1 cellular context compared by ENCODE assay signal in the genomic region with DNA sequence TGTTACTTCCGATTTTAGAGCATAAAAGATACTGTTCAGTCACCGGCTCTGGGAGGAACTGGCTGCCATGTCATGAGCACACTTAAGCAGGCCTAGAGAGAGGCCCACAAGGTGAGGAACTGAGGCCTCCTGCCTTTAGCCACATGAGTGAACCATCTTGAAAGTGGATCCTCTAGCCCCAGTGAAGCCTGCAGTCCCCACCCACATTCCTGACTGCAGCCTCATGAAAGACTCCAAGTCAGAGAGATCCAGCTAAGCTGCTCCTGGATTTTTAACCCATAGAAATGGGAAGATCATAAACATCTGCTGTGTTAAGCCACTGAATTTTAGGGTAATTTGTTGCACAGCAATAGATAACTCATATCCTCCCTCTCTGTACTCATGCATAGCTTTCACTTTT.
TF ChIP-seq lines count a peak whose summit lies in the region.

No MANE protein-coding gene starts in this region.

TF ChIP-seq in HepG2, 621 proteins besides CTCF, POLR2A, EP300 and RAD21 (continued from another document):
- TF ChIP-seq, protein P1, sequence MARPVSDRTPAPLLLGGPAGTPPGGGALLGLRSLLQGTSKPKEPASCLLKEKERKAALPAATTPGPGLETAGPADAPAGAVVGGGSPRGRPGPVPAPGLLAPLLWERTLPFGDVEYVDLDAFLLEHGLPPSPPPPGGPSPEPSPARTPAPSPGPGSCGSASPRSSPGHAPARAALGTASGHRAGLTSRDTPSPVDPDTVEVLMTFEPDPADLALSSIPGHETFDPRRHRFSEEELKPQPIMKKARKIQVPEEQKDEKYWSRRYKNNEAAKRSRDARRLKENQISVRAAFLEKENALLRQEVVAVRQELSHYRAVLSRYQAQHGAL (CRISPR knock-in tag; IDR thresholded peaks at IDR 0.05; ENCODE audit: not compliant biosample characterization): no peak
- TF ChIP-seq, protein P2, sequence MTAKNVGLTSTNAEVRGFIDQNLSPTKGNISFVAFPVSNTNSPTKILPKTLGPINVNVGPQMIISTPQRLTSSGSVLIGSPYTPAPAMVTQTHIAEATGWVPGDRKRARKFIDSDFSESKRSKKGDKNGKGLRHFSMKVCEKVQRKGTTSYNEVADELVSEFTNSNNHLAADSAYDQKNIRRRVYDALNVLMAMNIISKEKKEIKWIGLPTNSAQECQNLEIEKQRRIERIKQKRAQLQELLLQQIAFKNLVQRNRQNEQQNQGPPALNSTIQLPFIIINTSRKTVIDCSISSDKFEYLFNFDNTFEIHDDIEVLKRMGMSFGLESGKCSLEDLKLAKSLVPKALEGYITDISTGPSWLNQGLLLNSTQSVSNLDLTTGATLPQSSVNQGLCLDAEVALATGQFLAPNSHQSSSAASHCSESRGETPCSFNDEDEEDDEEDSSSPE (CRISPR knock-in tag; IDR thresholded peaks at IDR 0.05): no peak
- TF ChIP-seq MEIS1 (CRISPR knock-in tag; IDR thresholded peaks at IDR 0.05; ENCODE audit: borderline replicate concordance) (no peak), SATB2 (CRISPR knock-in tag; IDR thresholded peaks at IDR 0.05) (no peak), NFE2L1 (CRISPR knock-in tag; IDR thresholded peaks at IDR 0.05; ENCODE audit: borderline replicate concordance) (no peak), HMGA1 (CRISPR knock-in tag; conservative IDR thresholded peaks at IDR 0.05) (no peak), ZNF121 (CRISPR knock-in tag; IDR thresholded peaks at IDR 0.05) (no peak), SMARCE1 (IDR thresholded peaks at IDR 0.05; ENCODE audit: borderline replicate concordance) (no peak), ZNF552 (CRISPR knock-in tag; IDR thresholded peaks at IDR 0.05; ENCODE audit: borderline replicate concordance) (no peak), ZNF460 (CRISPR knock-in tag; IDR thresholded peaks at IDR 0.05; ENCODE audit: borderline replicate concordance) (no peak)
- TF ChIP-seq, protein P3, sequence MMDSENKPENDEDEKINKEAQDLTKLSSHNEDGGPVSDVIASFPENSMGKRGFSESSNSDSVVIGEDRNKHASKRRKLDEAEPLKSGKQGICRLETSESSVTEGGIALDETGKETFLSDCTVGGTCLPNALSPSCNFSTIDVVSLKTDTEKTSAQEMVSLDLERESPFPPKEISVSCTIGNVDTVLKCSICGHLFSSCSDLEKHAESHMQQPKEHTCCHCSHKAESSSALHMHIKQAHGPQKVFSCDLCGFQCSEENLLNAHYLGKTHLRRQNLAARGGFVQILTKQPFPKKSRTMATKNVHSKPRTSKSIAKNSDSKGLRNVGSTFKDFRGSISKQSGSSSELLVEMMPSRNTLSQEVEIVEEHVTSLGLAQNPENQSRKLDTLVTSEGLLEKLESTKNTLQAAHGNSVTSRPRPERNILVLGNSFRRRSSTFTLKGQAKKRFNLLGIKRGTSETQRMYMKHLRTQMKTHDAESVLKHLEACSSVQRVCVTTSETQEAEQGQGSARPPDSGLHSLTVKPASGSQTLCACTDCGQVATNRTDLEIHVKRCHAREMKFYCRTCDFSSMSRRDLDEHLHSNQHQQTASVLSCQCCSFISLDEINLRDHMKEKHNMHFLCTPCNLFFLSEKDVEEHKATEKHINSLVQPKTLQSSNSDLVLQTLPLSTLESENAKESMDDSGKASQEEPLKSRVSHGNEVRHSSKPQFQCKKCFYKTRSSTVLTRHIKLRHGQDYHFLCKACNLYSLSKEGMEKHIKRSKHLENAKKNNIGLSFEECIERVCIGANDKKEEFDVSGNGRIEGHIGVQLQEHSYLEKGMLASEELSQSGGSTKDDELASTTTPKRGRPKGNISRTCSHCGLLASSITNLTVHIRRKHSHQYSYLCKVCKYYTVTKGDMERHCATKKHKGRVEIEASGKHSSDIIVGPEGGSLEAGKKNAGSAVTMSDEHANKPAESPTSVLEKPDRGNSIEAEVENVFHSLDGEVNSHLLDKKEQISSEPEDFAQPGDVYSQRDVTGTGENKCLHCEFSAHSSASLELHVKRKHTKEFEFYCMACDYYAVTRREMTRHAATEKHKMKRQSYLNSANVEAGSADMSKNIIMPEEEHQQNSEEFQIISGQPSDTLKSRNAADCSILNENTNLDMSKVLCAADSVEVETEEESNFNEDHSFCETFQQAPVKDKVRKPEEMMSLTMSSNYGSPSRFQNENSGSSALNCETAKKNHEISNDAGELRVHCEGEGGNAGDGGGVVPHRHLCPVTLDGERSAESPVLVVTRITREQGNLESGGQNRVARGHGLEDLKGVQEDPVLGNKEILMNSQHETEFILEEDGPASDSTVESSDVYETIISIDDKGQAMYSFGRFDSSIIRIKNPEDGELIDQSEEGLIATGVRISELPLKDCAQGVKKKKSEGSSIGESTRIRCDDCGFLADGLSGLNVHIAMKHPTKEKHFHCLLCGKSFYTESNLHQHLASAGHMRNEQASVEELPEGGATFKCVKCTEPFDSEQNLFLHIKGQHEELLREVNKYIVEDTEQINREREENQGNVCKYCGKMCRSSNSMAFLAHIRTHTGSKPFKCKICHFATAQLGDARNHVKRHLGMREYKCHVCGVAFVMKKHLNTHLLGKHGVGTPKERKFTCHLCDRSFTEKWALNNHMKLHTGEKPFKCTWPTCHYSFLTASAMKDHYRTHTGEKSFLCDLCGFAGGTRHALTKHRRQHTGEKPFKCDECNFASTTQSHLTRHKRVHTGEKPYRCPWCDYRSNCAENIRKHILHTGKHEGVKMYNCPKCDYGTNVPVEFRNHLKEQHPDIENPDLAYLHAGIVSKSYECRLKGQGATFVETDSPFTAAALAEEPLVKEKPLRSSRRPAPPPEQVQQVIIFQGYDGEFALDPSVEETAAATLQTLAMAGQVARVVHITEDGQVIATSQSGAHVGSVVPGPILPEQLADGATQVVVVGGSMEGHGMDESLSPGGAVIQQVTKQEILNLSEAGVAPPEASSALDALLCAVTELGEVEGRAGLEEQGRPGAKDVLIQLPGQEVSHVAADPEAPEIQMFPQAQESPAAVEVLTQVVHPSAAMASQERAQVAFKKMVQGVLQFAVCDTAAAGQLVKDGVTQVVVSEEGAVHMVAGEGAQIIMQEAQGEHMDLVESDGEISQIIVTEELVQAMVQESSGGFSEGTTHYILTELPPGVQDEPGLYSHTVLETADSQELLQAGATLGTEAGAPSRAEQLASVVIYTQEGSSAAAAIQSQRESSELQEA (CRISPR knock-in tag; IDR thresholded peaks at IDR 0.05; ENCODE audit: not compliant biosample characterization): no peak
- TF ChIP-seq, protein P4, sequence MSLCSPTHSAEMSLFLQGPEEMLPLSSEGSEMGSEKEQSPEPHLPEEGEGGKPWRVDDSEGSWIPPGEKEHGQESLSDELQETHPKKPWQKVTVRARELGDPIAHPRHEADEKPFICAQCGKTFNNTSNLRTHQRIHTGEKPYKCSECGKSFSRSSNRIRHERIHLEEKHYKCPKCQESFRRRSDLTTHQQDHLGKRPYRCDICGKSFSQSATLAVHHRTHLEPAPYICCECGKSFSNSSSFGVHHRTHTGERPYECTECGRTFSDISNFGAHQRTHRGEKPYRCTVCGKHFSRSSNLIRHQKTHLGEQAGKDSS (CRISPR knock-in tag; IDR thresholded peaks at IDR 0.05; ENCODE audit: borderline replicate concordance, low read depth): no peak
- TF ChIP-seq, protein P5, sequence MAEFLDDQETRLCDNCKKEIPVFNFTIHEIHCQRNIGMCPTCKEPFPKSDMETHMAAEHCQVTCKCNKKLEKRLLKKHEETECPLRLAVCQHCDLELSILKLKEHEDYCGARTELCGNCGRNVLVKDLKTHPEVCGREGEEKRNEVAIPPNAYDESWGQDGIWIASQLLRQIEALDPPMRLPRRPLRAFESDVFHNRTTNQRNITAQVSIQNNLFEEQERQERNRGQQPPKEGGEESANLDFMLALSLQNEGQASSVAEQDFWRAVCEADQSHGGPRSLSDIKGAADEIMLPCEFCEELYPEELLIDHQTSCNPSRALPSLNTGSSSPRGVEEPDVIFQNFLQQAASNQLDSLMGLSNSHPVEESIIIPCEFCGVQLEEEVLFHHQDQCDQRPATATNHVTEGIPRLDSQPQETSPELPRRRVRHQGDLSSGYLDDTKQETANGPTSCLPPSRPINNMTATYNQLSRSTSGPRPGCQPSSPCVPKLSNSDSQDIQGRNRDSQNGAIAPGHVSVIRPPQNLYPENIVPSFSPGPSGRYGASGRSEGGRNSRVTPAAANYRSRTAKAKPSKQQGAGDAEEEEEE (CRISPR knock-in tag; IDR thresholded peaks at IDR 0.05; ENCODE audit: borderline replicate concordance): no peak
- TF ChIP-seq, protein P6, sequence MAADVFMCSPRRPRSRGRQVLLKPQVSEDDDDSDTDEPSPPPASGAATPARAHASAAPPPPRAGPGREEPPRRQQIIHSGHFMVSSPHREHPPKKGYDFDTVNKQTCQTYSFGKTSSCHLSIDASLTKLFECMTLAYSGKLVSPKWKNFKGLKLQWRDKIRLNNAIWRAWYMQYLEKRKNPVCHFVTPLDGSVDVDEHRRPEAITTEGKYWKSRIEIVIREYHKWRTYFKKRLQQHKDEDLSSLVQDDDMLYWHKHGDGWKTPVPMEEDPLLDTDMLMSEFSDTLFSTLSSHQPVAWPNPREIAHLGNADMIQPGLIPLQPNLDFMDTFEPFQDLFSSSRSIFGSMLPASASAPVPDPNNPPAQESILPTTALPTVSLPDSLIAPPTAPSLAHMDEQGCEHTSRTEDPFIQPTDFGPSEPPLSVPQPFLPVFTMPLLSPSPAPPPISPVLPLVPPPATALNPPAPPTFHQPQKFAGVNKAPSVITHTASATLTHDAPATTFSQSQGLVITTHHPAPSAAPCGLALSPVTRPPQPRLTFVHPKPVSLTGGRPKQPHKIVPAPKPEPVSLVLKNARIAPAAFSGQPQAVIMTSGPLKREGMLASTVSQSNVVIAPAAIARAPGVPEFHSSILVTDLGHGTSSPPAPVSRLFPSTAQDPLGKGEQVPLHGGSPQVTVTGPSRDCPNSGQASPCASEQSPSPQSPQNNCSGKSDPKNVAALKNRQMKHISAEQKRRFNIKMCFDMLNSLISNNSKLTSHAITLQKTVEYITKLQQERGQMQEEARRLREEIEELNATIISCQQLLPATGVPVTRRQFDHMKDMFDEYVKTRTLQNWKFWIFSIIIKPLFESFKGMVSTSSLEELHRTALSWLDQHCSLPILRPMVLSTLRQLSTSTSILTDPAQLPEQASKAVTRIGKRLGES (CRISPR knock-in tag; IDR thresholded peaks at IDR 0.05; ENCODE audit: borderline replicate concordance): no peak
- TF ChIP-seq, protein P7, sequence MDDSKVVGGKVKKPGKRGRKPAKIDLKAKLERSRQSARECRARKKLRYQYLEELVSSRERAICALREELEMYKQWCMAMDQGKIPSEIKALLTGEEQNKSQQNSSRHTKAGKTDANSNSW (CRISPR knock-in tag; IDR thresholded peaks at IDR 0.05; ENCODE audit: borderline replicate concordance): no peak
- TF ChIP-seq, protein P8, sequence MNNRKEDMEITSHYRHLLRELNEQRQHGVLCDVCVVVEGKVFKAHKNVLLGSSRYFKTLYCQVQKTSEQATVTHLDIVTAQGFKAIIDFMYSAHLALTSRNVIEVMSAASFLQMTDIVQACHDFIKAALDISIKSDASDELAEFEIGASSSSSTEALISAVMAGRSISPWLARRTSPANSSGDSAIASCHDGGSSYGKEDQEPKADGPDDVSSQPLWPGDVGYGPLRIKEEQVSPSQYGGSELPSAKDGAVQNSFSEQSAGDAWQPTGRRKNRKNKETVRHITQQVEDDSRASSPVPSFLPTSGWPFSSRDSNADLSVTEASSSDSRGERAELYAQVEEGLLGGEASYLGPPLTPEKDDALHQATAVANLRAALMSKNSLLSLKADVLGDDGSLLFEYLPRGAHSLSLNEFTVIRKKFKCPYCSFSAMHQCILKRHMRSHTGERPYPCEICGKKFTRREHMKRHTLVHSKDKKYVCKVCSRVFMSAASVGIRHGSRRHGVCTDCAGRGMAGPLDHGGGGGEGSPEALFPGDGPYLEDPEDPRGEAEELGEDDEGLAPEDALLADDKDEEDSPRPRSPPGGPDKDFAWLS (CRISPR knock-in tag; IDR thresholded peaks at IDR 0.05; ENCODE audit: borderline replicate concordance): no peak
TF ChIP-seq in HepG2: peak in this region for 0.
